In the genomic region with DNA sequence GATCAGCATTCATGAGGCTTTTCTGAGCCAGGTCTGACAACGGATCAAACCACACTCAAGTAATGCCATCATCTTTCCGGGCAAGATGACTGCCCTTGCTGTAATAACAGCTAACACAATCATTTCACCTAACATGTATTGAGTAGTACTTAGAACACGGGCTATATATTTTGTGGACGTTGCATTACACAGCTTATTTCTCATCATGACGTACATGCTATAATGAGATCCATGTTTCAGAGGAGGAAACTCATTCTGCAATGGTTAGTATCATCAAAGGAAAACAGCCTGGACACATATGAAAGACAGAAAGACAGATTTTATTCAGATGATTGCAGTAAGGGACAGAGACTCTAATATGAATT, we compare ENCODE assay signal across 18 cellular contexts.
DNase-seq lines count a peak whose midpoint lies in the region; ATAC-seq and TF ChIP-seq lines count a peak whose summit lies in the region.
"Had no signal": no experiment of that assay in that cellular context is flagged by ENCODE, and none has a peak within 500 bp of the region (broad histone marks: within the 10 kb centered on the region; RNA-seq: fewer than 3 reads in every experiment).

No MANE protein-coding gene starts in this region.

- H3K4ac ChIP-seq in IMR-90 (ENCODE audit: low read depth, low read length), result no peak overlapping the region; the same call in 1 of the 2 replicates

- WGBS in IMR-90 (ENCODE audit: extremely low coverage in 2 of 2, insufficient read length in 1 of 2), 2 experiments, result no CpG with 5 or more reads among the region's 5 CpGs

- H3K4me1 Mint-ChIP-seq in endothelial cell (ENCODE audit: unreplicated experiment), result no peaks in the 10 kb centered on the region
- no peaks in the 10 kb centered on the region for H3K4me1 Mint-ChIP-seq in activated CD4-positive, alpha-beta memory T cell treated with anti-CD3 and anti-CD28 coated beads for 36 hours (ENCODE audit: low read depth)
- H3K4me1 Mint-ChIP-seq: B cell; CD4-positive, alpha-beta memory T cell had no signal

- no peaks in the 10 kb centered on the region for H4K20me1 ChIP-seq in IMR-90 (ENCODE audit: insufficient read depth, low read length)
- H4K20me1 ChIP-seq in osteoblast (ENCODE audit: insufficient read depth, low read length), result no peaks in the 10 kb centered on the region

- no peak overlapping the region for H2BK15ac ChIP-seq in IMR-90 (ENCODE audit: low read depth, low read length)

- H2BK120ac ChIP-seq in IMR-90 (ENCODE audit: low read depth, low read length), result no peak overlapping the region

- H4K91ac ChIP-seq in IMR-90 (ENCODE audit: insufficient read depth, low read depth, low read length), result no peak overlapping the region

- peak overlapping the region; percentile 47; the same call in 1 of the 2 replicates for H2BK20ac ChIP-seq in IMR-90 (ENCODE audit: low read depth, low read length)

- CTCF ChIA-PET in IMR-90 (lab: Yijun Ruan, JAX), result no interaction called here
- CTCF ChIA-PET in activated CD4-positive, alpha-beta memory T cell treated with anti-CD3 and anti-CD28 coated beads for 36 hours (lab: Charles Lee), result no interaction called here

- no peaks in the 10 kb centered on the region for H3K27me3 ChIP-seq in IMR-90 (ENCODE audit: control insufficient read depth, insufficient read depth, low read length)
- H3K27me3 ChIP-seq in osteoblast (ENCODE audit: insufficient read depth, low read length), result no peaks in the 10 kb centered on the region

- H3K27ac ChIP-seq in IMR-90 (ENCODE audit: insufficient read depth, low read length) (no peak overlapping the region), osteoblast (ENCODE audit: low read depth, low read length) (no peak overlapping the region)
- H3K27ac ChIP-seq: HL-60 had no signal

- H3K56ac ChIP-seq in IMR-90 (ENCODE audit: extremely low read depth, insufficient read depth, low read length), result no peak overlapping the region

- no peak overlapping the region for H2AK9ac ChIP-seq in IMR-90 (replicated peaks; ENCODE audit: low read depth, low read length, poor library complexity)

- H3K4me2 ChIP-seq in IMR-90 (ENCODE audit: low read depth, low read length) (no peak overlapping the region), osteoblast (ENCODE audit: insufficient read depth, low read length) (no peak overlapping the region)

- H3K14ac ChIP-seq in IMR-90 (replicated peaks; ENCODE audit: low read depth, low read length), result peak overlapping the region; percentile 47; the same call in 1 of the 2 replicates

- no peak for TF ChIP-seq CTCF in IMR-90 (conservative IDR thresholded peaks at IDR 0.05; ENCODE audit: low read depth, low read length)
- no peak for TF ChIP-seq CTCF in fibroblast of pulmonary artery (IDR thresholded peaks at IDR 0.05; ENCODE audit: low read length, missing control alignments)
- no peak for TF ChIP-seq CTCF in osteoblast (IDR thresholded peaks at IDR 0.05; ENCODE audit: extremely low read depth, low read depth, low read length)
- TF ChIP-seq CTCF in endothelial cell (IDR thresholded peaks at IDR 0.05; ENCODE audit: unreplicated experiment), result no peak

- H2AFZ ChIP-seq in IMR-90 (replicated peaks; ENCODE audit: low read length, poor library complexity) (peak overlapping the region; percentile 36), osteoblast (ENCODE audit: low read length) (peak overlapping the region; percentile 42)

- no peak overlapping the region for H3K4me3 ChIP-seq in IMR-90 (ENCODE audit: insufficient read depth, low read depth, low read length)
- H3K4me3 ChIP-seq in fibroblast of pulmonary artery (replicated peaks; ENCODE audit: low read depth, low read length), result no peak overlapping the region
- no peak overlapping the region for H3K4me3 ChIP-seq in osteoblast (ENCODE audit: insufficient read depth, low read length)

- in situ Hi-C loops in IMR-90 (cut with MboI; ENCODE audit: low sequenced_read_pairs), result no loop called here

- intact Hi-C loops in IMR-90 (cut with micrococcal nuclease), result no loop called here
- intact Hi-C loops in activated CD4-positive, alpha-beta memory T cell treated with anti-CD3 and anti-CD28 coated beads for 36 hours (cut with micrococcal nuclease), result no loop called here

- peak overlapping the region; percentile 71; the same call in 1 of the 2 replicates for H3K18ac ChIP-seq in IMR-90 (ENCODE audit: low read depth, low read length)

- no peaks in the 10 kb centered on the region for H3K79me2 ChIP-seq in osteoblast (ENCODE audit: insufficient read depth, low read length)

- no peak overlapping the region for H4K8ac ChIP-seq in IMR-90 (ENCODE audit: low read depth in 2 of 2, low read length in 2 of 2)

- H3K36me3 Mint-ChIP-seq in endothelial cell (ENCODE audit: low read depth, unreplicated experiment), result peaks cover 4% of the 10 kb centered on the region
- no peaks in the 10 kb centered on the region for H3K36me3 Mint-ChIP-seq in activated CD4-positive, alpha-beta memory T cell treated with anti-CD3 and anti-CD28 coated beads for 36 hours
- H3K36me3 Mint-ChIP-seq: CD4-positive, alpha-beta memory T cell had no signal

- H3K4me3 Mint-ChIP-seq in endothelial cell (ENCODE audit: unreplicated experiment), result no peak overlapping the region
- no peak overlapping the region for H3K4me3 Mint-ChIP-seq in activated CD4-positive, alpha-beta memory T cell treated with anti-CD3 and anti-CD28 coated beads for 36 hours
- H3K4me3 Mint-ChIP-seq: B cell; CD4-positive, alpha-beta memory T cell had no signal

- no peak overlapping the region for H3K23ac ChIP-seq in IMR-90 (ENCODE audit: low read depth, low read length)

- no peak overlapping the region for H2AK5ac ChIP-seq in IMR-90 (ENCODE audit: low read depth, low read length)

- H3K9me1 ChIP-seq in IMR-90 (ENCODE audit: insufficient read depth, low read length), result 0 out of 2 replicates have a peak, but pooled peaks cover 3% of the 10 kb centered on the region

- peak; percentile 30 for DNase-seq in AG08395 (ENCODE audit: low spot score)
- DNase-seq in IMR-90, result peak; percentile 25
- peak; percentile 30 for DNase-seq in fibroblast of pulmonary artery (ENCODE audit: low read depth)
- DNase-seq in osteoblast (ENCODE audit: insufficient read length, low spot score, missing footprints), result no peak
- DNase-seq in putamen (ENCODE audit: low spot score), result no peak
- no peak for DNase-seq in endothelial cell (ENCODE audit: low spot score)
- no peak for DNase-seq in middle frontal gyrus (ENCODE audit: extremely low spot score, low spot score)
- no peak for DNase-seq in activated CD4-positive, alpha-beta memory T cell treated with anti-CD3 and anti-CD28 coated beads for 36 hours
- DNase-seq: CD4-positive, alpha-beta memory T cell; DMS79 treated with DMSO at 0.1 percent for 48 hours; KG1; NCI-H1105; NCI-H187 treated with DMSO at 0.1 percent for 48 hours; NCI-H446 treated with DMSO at 0.1 percent for 48 hours; NCI-H748 treated with DMSO at 0.1 percent for 48 hours; SIG-M5 had no signal

- POLR2A ChIA-PET in IMR-90 (lab: Charles Lee; ENCODE audit: unreplicated experiment), result interaction anchor here (0.6 kb wide), 1 partner anchor 43 kb away, joined by 5 read pairs; no protein-coding TSS in a partner anchor
- POLR2A ChIA-PET in activated CD4-positive, alpha-beta memory T cell treated with anti-CD3 and anti-CD28 coated beads for 36 hours (lab: Charles Lee), result no interaction called here

- no peak overlapping the region for H2BK5ac ChIP-seq in IMR-90 (ENCODE audit: low read depth, low read length, poor library complexity, severe bottlenecking)

- H3K79me1 ChIP-seq in IMR-90 (ENCODE audit: low read depth in 1 of 2, low read length in 2 of 2), result no peaks in the 10 kb centered on the region

- H3K27me3 Mint-ChIP-seq in endothelial cell (ENCODE audit: unreplicated experiment), result no peaks in the 10 kb centered on the region
- no peaks in the 10 kb centered on the region for H3K27me3 Mint-ChIP-seq in activated CD4-positive, alpha-beta memory T cell treated with anti-CD3 and anti-CD28 coated beads for 36 hours

- H3K9me3 Mint-ChIP-seq in endothelial cell (ENCODE audit: unreplicated experiment), result no peaks in the 10 kb centered on the region
- no peaks in the 10 kb centered on the region for H3K9me3 Mint-ChIP-seq in activated CD4-positive, alpha-beta memory T cell treated with anti-CD3 and anti-CD28 coated beads for 36 hours
- H3K9me3 Mint-ChIP-seq: CD4-positive, alpha-beta memory T cell had no signal

- H4K5ac ChIP-seq in IMR-90 (ENCODE audit: low read depth, low read length), result no peak overlapping the region

- dilution Hi-C loops in IMR-90 (cut with HindIII; ENCODE audit: low sequenced_read_pairs, unreplicated experiment), result no loop called here

- H3K36me3 ChIP-seq in IMR-90 (ENCODE audit: control insufficient read depth, insufficient read depth, low read length) (no peaks in the 10 kb centered on the region), osteoblast (ENCODE audit: insufficient read depth, low read length) (no peaks in the 10 kb centered on the region)

- no TSS peak for BruUV-seq in IMR-90 (replicated peaks; lab: Mats Ljungman, UMichigan)

- H3K9ac ChIP-seq in IMR-90 (ENCODE audit: low read depth, low read length), result no peak overlapping the region

- peaks cover 4% of the 10 kb centered on the region; the same call in 1 of the 2 replicates for H3K4me1 ChIP-seq in IMR-90 (ENCODE audit: control insufficient read depth, insufficient read depth, low read length)
- peaks cover 24% of the 10 kb centered on the region for H3K4me1 ChIP-seq in osteoblast (ENCODE audit: insufficient read depth, low read length)

- H3K27ac Mint-ChIP-seq in endothelial cell (ENCODE audit: unreplicated experiment), result no peak overlapping the region
- H3K27ac Mint-ChIP-seq in activated CD4-positive, alpha-beta memory T cell treated with anti-CD3 and anti-CD28 coated beads for 36 hours, result no peak overlapping the region
- H3K27ac Mint-ChIP-seq: B cell; CD4-positive, alpha-beta memory T cell had no signal

- H3K9me3 ChIP-seq in IMR-90 (ENCODE audit: control insufficient read depth, insufficient read depth, low read length) (no peaks in the 10 kb centered on the region), osteoblast (ENCODE audit: low read depth, low read length) (no peaks in the 10 kb centered on the region)

- ATAC-seq in IMR-90 (ENCODE audit: low read depth), result no peak

- TF ChIP-seq POLR2A in IMR-90 (IDR thresholded peaks at IDR 0.05; ENCODE audit: low read depth, low read length), result no peak

- TF ChIP-seq RAD21 in IMR-90 (IDR thresholded peaks at IDR 0.05; ENCODE audit: low read length), result no peak

TF ChIP-seq in IMR-90, 13 proteins besides CTCF, POLR2A, EP300 and RAD21 (continues in another document):
- no peak for TF ChIP-seq CEBPB (IDR thresholded peaks at IDR 0.05; ENCODE audit: low read depth, low read length)
- TF ChIP-seq RCOR1 (IDR thresholded peaks at IDR 0.05; ENCODE audit: insufficient replicate concordance, low read length), result no peak
- TF ChIP-seq, protein P1, sequence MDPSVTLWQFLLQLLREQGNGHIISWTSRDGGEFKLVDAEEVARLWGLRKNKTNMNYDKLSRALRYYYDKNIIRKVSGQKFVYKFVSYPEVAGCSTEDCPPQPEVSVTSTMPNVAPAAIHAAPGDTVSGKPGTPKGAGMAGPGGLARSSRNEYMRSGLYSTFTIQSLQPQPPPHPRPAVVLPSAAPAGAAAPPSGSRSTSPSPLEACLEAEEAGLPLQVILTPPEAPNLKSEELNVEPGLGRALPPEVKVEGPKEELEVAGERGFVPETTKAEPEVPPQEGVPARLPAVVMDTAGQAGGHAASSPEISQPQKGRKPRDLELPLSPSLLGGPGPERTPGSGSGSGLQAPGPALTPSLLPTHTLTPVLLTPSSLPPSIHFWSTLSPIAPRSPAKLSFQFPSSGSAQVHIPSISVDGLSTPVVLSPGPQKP (IDR thresholded peaks at IDR 0.05; ENCODE audit: borderline replicate concordance, low read depth, low read length), result no peak

Comparison
In these comparisons a context has a peak if more than half of its experiments do, and no peak if none do; other contexts are left out.
1. DNase-seq: peak in AG08395 (single experiment), IMR-90 (single experiment) and fibroblast of pulmonary artery (single experiment); none in osteoblast (single experiment), putamen (single experiment), endothelial cell (single experiment), middle frontal gyrus (single experiment) and activated CD4-positive, alpha-beta memory T cell treated with anti-CD3 and anti-CD28 coated beads for 36 hours (single experiment).